12 cellular contexts compared by ENCODE assay signal in genomic region chr2:240622631-240623235, GRCh38. TPM values are rescaled to one million over a fixed set of nuclear protein-coding genes. Genes with fewer than 3 reads are reported as not detected.
A peak's percentile ranks its signal among the peaks of the same experiment; 100 is the strongest.
DNase-seq lines count a peak whose midpoint lies in the region; ATAC-seq and TF ChIP-seq lines count a peak whose summit lies in the region.
"Had no signal": no experiment of that assay in that cellular context is flagged by ENCODE, and none has a peak within 500 bp of the region (broad histone marks: within the 10 kb centered on the region; RNA-seq: fewer than 3 reads in every experiment).

No MANE protein-coding gene starts in this region.

- H2AFZ ChIP-seq in IMR-90 (replicated peaks; ENCODE audit: low read length, poor library complexity) (no peak overlapping the region), mammary epithelial cell (ENCODE audit: low read depth, low read length) (no peak overlapping the region)

- H3K4ac ChIP-seq in IMR-90 (ENCODE audit: low read depth, low read length) = no peak overlapping the region

- no peaks in the 10 kb centered on the region for H4K20me1 ChIP-seq in IMR-90 (ENCODE audit: insufficient read depth, low read length)
- no peaks in the 10 kb centered on the region for H4K20me1 ChIP-seq in mammary epithelial cell (ENCODE audit: insufficient read depth, low read length)

- H3K9ac ChIP-seq in IMR-90 (ENCODE audit: low read depth, low read length) = no peak overlapping the region
- no peak overlapping the region for H3K9ac ChIP-seq in mammary epithelial cell (ENCODE audit: insufficient read depth, low read length)

- CTCF ChIA-PET in IMR-90 (lab: Yijun Ruan, JAX) = no interaction called here
- CTCF ChIA-PET in mammary epithelial cell (lab: Charles Lee; ENCODE audit: low non-redundant PET) = no interaction called here

- no peak overlapping the region for H2AK9ac ChIP-seq in IMR-90 (replicated peaks; ENCODE audit: low read depth, low read length, poor library complexity)

- H3K27ac ChIP-seq in IMR-90 (ENCODE audit: insufficient read depth, low read length) = no peak overlapping the region
- H3K27ac ChIP-seq in WERI-Rb-1 = no peak overlapping the region
- H3K27ac ChIP-seq in mammary epithelial cell (ENCODE audit: insufficient read depth, low read depth, low read length) = no peak overlapping the region
- no peak overlapping the region for H3K27ac ChIP-seq in esophagus squamous epithelium
- H3K27ac ChIP-seq: neutrophil had no signal

- no peak overlapping the region for H4K91ac ChIP-seq in IMR-90 (ENCODE audit: insufficient read depth, low read depth, low read length)

- no peaks in the 10 kb centered on the region for H3K9me1 ChIP-seq in IMR-90 (ENCODE audit: insufficient read depth, low read length)

- H3K14ac ChIP-seq in IMR-90 (replicated peaks; ENCODE audit: low read depth, low read length) = no peak overlapping the region

- no peak for TF ChIP-seq POLR2A in IMR-90 (IDR thresholded peaks at IDR 0.05; ENCODE audit: low read depth, low read length)
- no peak for TF ChIP-seq POLR2A in esophagus squamous epithelium (IDR thresholded peaks at IDR 0.05)

- in situ Hi-C loops in IMR-90 (cut with MboI; ENCODE audit: low sequenced_read_pairs) = no loop called here
- in situ Hi-C loops in mammary epithelial cell (cut with MboI; ENCODE audit: low sequenced_read_pairs in 2 of 2) = no loop called here

- DNase-seq in IMR-90 (no peak), WERI-Rb-1 (peak; percentile 13), dermis microvascular lymphatic vessel endothelial cell (ENCODE audit: low read depth in 2 of 2) (peak; percentile 22 to 52), mammary epithelial cell (no peak), esophagus squamous epithelium (lab: John Stamatoyannopoulos, UW) (no peak)
- DNase-seq in stimulated activated CD4-positive, alpha-beta T cell treated with anti-CD3 and anti-CD28 coated beads, Interleukin-4, amount 100 ng/mL, for 1 hour = peak; percentile 56
- DNase-seq: HCEC 1CT, NCI-H1417 treated with DMSO at 0.1 percent for 48 hours had no signal

- H2BK20ac ChIP-seq in IMR-90 (ENCODE audit: low read depth, low read length) = no peak overlapping the region

- no peak overlapping the region for H2BK5ac ChIP-seq in IMR-90 (ENCODE audit: low read depth, low read length, poor library complexity, severe bottlenecking)

- H3K4me1 ChIP-seq in IMR-90 (ENCODE audit: control insufficient read depth, insufficient read depth, low read length) (peaks cover 2% of the 10 kb centered on the region; the same call in 1 of the 2 replicates), mammary epithelial cell (ENCODE audit: insufficient read depth, low read length) (no peaks in the 10 kb centered on the region), esophagus squamous epithelium (peaks cover 0 to 28% (median 11%) of the 10 kb centered on the region in 3 donors)

- POLR2A ChIA-PET in IMR-90 (lab: Charles Lee; ENCODE audit: unreplicated experiment) = no interaction called here

- TF ChIP-seq CTCF in IMR-90 (conservative IDR thresholded peaks at IDR 0.05; ENCODE audit: low read depth, low read length) (no peak), WERI-Rb-1 (IDR thresholded peaks at IDR 0.05; ENCODE audit: low read depth, low read length) (no peak), mammary epithelial cell (conservative IDR thresholded peaks at IDR 0.05 in 1 of 2, IDR thresholded peaks at IDR 0.05 in 1 of 2; ENCODE audit: extremely low read depth in 1 of 2, insufficient read depth in 1 of 2, low read depth in 1 of 2, low read length in 2 of 2) (no peak), esophagus squamous epithelium (IDR thresholded peaks at IDR 0.05) (no peak)

- H3K4me3 ChIP-seq in IMR-90 (ENCODE audit: insufficient read depth, low read depth, low read length) = no peak overlapping the region
- H3K4me3 ChIP-seq in WERI-Rb-1 (ENCODE audit: low read depth, low read length) = no peak overlapping the region
- H3K4me3 ChIP-seq in mammary epithelial cell (replicated peaks in 1 of 3; ENCODE audit: insufficient read depth in 1 of 3, low read depth in 2 of 3, low read length in 3 of 3) = no peak overlapping the region
- no peak overlapping the region for H3K4me3 ChIP-seq in esophagus squamous epithelium

- H3K79me1 ChIP-seq in IMR-90 (ENCODE audit: low read depth in 1 of 2, low read length in 2 of 2) = no peaks in the 10 kb centered on the region

- H2BK15ac ChIP-seq in IMR-90 (ENCODE audit: low read depth, low read length) = no peak overlapping the region

- no peak overlapping the region for H3K23ac ChIP-seq in IMR-90 (ENCODE audit: low read depth, low read length)

- no peaks in the 10 kb centered on the region for H3K36me3 ChIP-seq in IMR-90 (ENCODE audit: control insufficient read depth, insufficient read depth, low read length)
- no peaks in the 10 kb centered on the region for H3K36me3 ChIP-seq in WERI-Rb-1
- H3K36me3 ChIP-seq in mammary epithelial cell (ENCODE audit: insufficient read depth, low read length) = no peaks in the 10 kb centered on the region
- H3K36me3 ChIP-seq in esophagus squamous epithelium = no peaks in the 10 kb centered on the region
- H3K36me3 ChIP-seq: neutrophil had no signal

- no peak overlapping the region for H3K56ac ChIP-seq in IMR-90 (ENCODE audit: extremely low read depth, insufficient read depth, low read length)

- ATAC-seq in IMR-90 (ENCODE audit: low read depth) (peak; percentile 48), GM21737 (IDR thresholded peaks at IDR 0.05; ENCODE audit: unreplicated experiment) (no peak), GM21619 (IDR thresholded peaks at IDR 0.05; ENCODE audit: unreplicated experiment) (no peak)

- H2BK120ac ChIP-seq in IMR-90 (ENCODE audit: low read depth, low read length) = no peak overlapping the region

- H3K4me2 ChIP-seq in IMR-90 (ENCODE audit: low read depth, low read length) (no peak overlapping the region), mammary epithelial cell (ENCODE audit: insufficient read depth, low read depth, low read length) (no peak overlapping the region)

- no peak for TF ChIP-seq RAD21 in IMR-90 (IDR thresholded peaks at IDR 0.05; ENCODE audit: low read length)

- dilution Hi-C loops in IMR-90 (cut with HindIII; ENCODE audit: low sequenced_read_pairs, unreplicated experiment) (no loop called here), mammary epithelial cell (cut with HindIII; ENCODE audit: low sequenced_read_pairs) (no loop called here)

- H3K27me3 ChIP-seq in IMR-90 (ENCODE audit: control insufficient read depth, insufficient read depth, low read length) = no peaks in the 10 kb centered on the region
- H3K27me3 ChIP-seq in WERI-Rb-1 (ENCODE audit: insufficient read depth, low read depth, severe bottlenecking) = no peaks in the 10 kb centered on the region
- no peaks in the 10 kb centered on the region for H3K27me3 ChIP-seq in mammary epithelial cell (ENCODE audit: insufficient read depth, low read length)
- H3K27me3 ChIP-seq in esophagus squamous epithelium = peaks cover 0 to 5% (median 0%) of the 10 kb centered on the region in 4 donors

- no peak overlapping the region for H3K18ac ChIP-seq in IMR-90 (ENCODE audit: low read depth, low read length)

- 29% methylated on average over 8 of the region's 34 CpGs; no CpG with 5 or more reads in 1 of the 2 experiments for WGBS in IMR-90 (ENCODE audit: extremely low coverage in 2 of 2, insufficient read length in 1 of 2), 2 experiments
- WGBS in mammary epithelial cell (ENCODE audit: low coverage, missing lambda C conversion rate) = 65% methylated on average over 12 of the region's 34 CpGs
- WGBS in esophagus squamous epithelium, 2 donors = 52 to 62% methylated on average over 9 to 28 of the region's 34 CpGs

- BruUV-seq in IMR-90 (replicated peaks; lab: Mats Ljungman, UMichigan) = no TSS peak
- no TSS peak for BruUV-seq in mammary epithelial cell (replicated peaks; lab: Mats Ljungman, UMichigan)

- no peaks in the 10 kb centered on the region; the same call in 1 of the 2 replicates for H3K9me3 ChIP-seq in IMR-90 (ENCODE audit: control insufficient read depth, insufficient read depth, low read length)
- H3K9me3 ChIP-seq in WERI-Rb-1 (ENCODE audit: severe bottlenecking) = peaks cover 3% of the 10 kb centered on the region
- H3K9me3 ChIP-seq in mammary epithelial cell (replicated peaks; ENCODE audit: insufficient read depth, low read length) = no peaks in the 10 kb centered on the region
- H3K9me3 ChIP-seq in esophagus squamous epithelium = no peaks in the 10 kb centered on the region
- H3K9me3 ChIP-seq: neutrophil had no signal

- no peak overlapping the region for H2AK5ac ChIP-seq in IMR-90 (ENCODE audit: low read depth, low read length)

- H4K5ac ChIP-seq in IMR-90 (ENCODE audit: low read depth, low read length) = no peak overlapping the region

- no peak overlapping the region for H4K8ac ChIP-seq in IMR-90 (ENCODE audit: low read depth in 2 of 2, low read length in 2 of 2)

- H3K79me2 ChIP-seq in mammary epithelial cell (ENCODE audit: insufficient read depth, low read length) = no peaks in the 10 kb centered on the region

- intact Hi-C loops in IMR-90 (cut with micrococcal nuclease) = no loop called here
- intact Hi-C loops in mammary epithelial cell (cut with micrococcal nuclease) = no loop called here
- intact Hi-C loops in esophagus squamous epithelium (cut with DNase I) = no loop called here

RNA-seq across cellular contexts. Expression of gene GPR35, which starts 2.5 kb away (rescaled TPM):
- total RNA-seq in IMR-90 (2012; rRNA removed) (0.28 TPM in 1 of 2 replicates, not detected in the other), dermis microvascular lymphatic vessel endothelial cell (0.13 TPM in 2 replicates), mammary epithelial cell (under 1 TPM; 0.17 to 0.28 TPM), esophagus squamous epithelium (1 to 10 TPM in 3 of 4 donors, under 1 TPM in 1; 0.31 to 3.2 (median 1.3) TPM)
- polyA plus RNA-seq in IMR-90 (2012; rRNA removed) (0.31 and 0.42 TPM in 2 replicates), mammary epithelial cell (0.06 TPM)
- 0.08 and 0.20 TPM in 2 replicates for polyA plus RNA-seq in IMR-90 (2012; cell fraction: cytosol; rRNA removed)
- 1.8 and 5.2 TPM in 2 replicates for polyA plus RNA-seq in IMR-90 (2012; cell fraction: nucleus; rRNA removed; ENCODE audit: low replicate concordance)
- 2.1 TPM for polyA minus RNA-seq in mammary epithelial cell

RNA-seq across cellular contexts. Expression of gene CAPN10, which starts 36.2 kb away (rescaled TPM):
- total RNA-seq in IMR-90 (2012; rRNA removed) (5.6 and 6.3 TPM in 2 replicates), dermis microvascular lymphatic vessel endothelial cell (20.4 and 22.6 TPM in 2 replicates), mammary epithelial cell (10 to 100 TPM; 16.0 to 27.7 TPM), esophagus squamous epithelium (10 to 100 TPM in 3 of 4 donors, 1 to 10 TPM in 1; 9.9 to 23.3 (median 13.7) TPM)
- polyA plus RNA-seq in IMR-90 (2012; rRNA removed) (20.9 and 27.4 TPM in 2 replicates), mammary epithelial cell (8.9 TPM)
- 11.6 and 19.3 TPM in 2 replicates for polyA plus RNA-seq in IMR-90 (2012; cell fraction: cytosol; rRNA removed)
- 72.5 and 181 TPM in 2 replicates for polyA plus RNA-seq in IMR-90 (2012; cell fraction: nucleus; rRNA removed; ENCODE audit: low replicate concordance)
- polyA minus RNA-seq in mammary epithelial cell = 4.7 TPM

RNA-seq across cellular contexts. Expression of gene RNPEPL1, which starts 54.4 kb away (rescaled TPM):
- total RNA-seq in IMR-90 (2012; rRNA removed) (3.8 and 3.9 TPM in 2 replicates), dermis microvascular lymphatic vessel endothelial cell (16.2 and 38.6 TPM in 2 replicates), mammary epithelial cell (10 to 100 TPM; 12.5 to 40.6 TPM), esophagus squamous epithelium (10 to 100 TPM; 41.9 to 96.5 (median 48.1) TPM)
- polyA plus RNA-seq in IMR-90 (2012; rRNA removed) (15.9 and 18.7 TPM in 2 replicates), mammary epithelial cell (12.8 TPM)
- polyA plus RNA-seq in IMR-90 (2012; cell fraction: cytosol; rRNA removed) = 10.5 and 25.6 TPM in 2 replicates
- polyA plus RNA-seq in IMR-90 (2012; cell fraction: nucleus; rRNA removed; ENCODE audit: low replicate concordance) = 31.4 and 92.4 TPM in 2 replicates
- polyA minus RNA-seq in mammary epithelial cell = 42.5 TPM

RNA-seq across cellular contexts. Expression of gene AQP12B, which starts 60.0 kb away (rescaled TPM):
- total RNA-seq in IMR-90 (2012; rRNA removed) (not detected in 2 replicates), dermis microvascular lymphatic vessel endothelial cell (not detected in 2 replicates), mammary epithelial cell (not detected), esophagus squamous epithelium (not detected)
- polyA plus RNA-seq in IMR-90 (2012; rRNA removed) (not detected in 2 replicates), mammary epithelial cell (not detected)
- polyA plus RNA-seq in IMR-90 (2012; cell fraction: cytosol; rRNA removed) = not detected in 2 replicates
- polyA plus RNA-seq in IMR-90 (2012; cell fraction: nucleus; rRNA removed; ENCODE audit: low replicate concordance) = not detected in 2 replicates
- polyA minus RNA-seq in mammary epithelial cell = not detected
- total RNA-seq: fibroblast of villous mesenchyme had no signal

Comparison
In these comparisons a context has a peak if more than half of its experiments do, and no peak if none do; other contexts are left out.
1. DNase-seq: peak in WERI-Rb-1 (single experiment), dermis microvascular lymphatic vessel endothelial cell (2 of 2) and stimulated activated CD4-positive, alpha-beta T cell treated with anti-CD3 and anti-CD28 coated beads, Interleukin-4, amount 100 ng/mL, for 1 hour (single experiment); none in IMR-90 (single experiment), mammary epithelial cell (single experiment) and esophagus squamous epithelium (single experiment).